ENCODE assay signal across 2 cellular contexts in the genomic region with DNA sequence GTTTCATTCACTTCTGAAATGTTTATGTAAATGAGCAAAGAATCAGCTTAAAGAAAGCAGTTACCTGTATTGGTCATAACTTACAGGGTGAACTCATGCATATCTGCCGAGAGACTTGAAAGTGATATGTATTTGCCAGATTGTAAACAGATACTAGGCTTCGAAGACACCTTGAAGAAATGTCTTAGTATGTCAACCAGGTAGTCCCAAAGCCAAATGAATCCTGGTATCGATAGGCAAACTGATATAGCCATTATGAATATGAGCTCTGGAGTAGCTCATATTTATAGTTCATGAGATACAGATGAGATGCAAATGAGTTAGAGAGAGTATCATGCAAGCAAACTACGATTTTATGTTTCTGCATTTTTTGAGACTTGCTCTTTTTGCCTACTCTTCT.
TF ChIP-seq lines count a peak whose summit lies in the region.

No MANE protein-coding gene starts in this region.

TF ChIP-seq in WTC11, 78 proteins besides CTCF, POLR2A, EP300 and RAD21 (continues in another document):
- TF ChIP-seq JAZF1 (CRISPR knock-in tag; IDR thresholded peaks at IDR 0.05) (no peak), ESRRA (CRISPR knock-in tag; IDR thresholded peaks at IDR 0.05; ENCODE audit: borderline replicate concordance) (no peak), ETV6 (CRISPR knock-in tag; IDR thresholded peaks at IDR 0.05) (no peak), E2F1 (CRISPR knock-in tag; IDR thresholded peaks at IDR 0.05) (no peak), MYBL2 (CRISPR knock-in tag; IDR thresholded peaks at IDR 0.05) (no peak), NR1H2 (CRISPR knock-in tag; IDR thresholded peaks at IDR 0.05) (no peak), ARID4B (CRISPR knock-in tag; IDR thresholded peaks at IDR 0.05; ENCODE audit: borderline replicate concordance) (no peak), FOXJ3 (CRISPR knock-in tag; IDR thresholded peaks at IDR 0.05; ENCODE audit: borderline replicate concordance) (no peak), IRF1 (CRISPR knock-in tag; IDR thresholded peaks at IDR 0.05) (no peak), KAT7 (CRISPR knock-in tag; IDR thresholded peaks at IDR 0.05; ENCODE audit: borderline replicate concordance) (no peak), JUN (CRISPR knock-in tag; IDR thresholded peaks at IDR 0.05) (no peak), ELF4 (CRISPR knock-in tag; IDR thresholded peaks at IDR 0.05; ENCODE audit: low read depth) (no peak)
- TF ChIP-seq, protein P1, sequence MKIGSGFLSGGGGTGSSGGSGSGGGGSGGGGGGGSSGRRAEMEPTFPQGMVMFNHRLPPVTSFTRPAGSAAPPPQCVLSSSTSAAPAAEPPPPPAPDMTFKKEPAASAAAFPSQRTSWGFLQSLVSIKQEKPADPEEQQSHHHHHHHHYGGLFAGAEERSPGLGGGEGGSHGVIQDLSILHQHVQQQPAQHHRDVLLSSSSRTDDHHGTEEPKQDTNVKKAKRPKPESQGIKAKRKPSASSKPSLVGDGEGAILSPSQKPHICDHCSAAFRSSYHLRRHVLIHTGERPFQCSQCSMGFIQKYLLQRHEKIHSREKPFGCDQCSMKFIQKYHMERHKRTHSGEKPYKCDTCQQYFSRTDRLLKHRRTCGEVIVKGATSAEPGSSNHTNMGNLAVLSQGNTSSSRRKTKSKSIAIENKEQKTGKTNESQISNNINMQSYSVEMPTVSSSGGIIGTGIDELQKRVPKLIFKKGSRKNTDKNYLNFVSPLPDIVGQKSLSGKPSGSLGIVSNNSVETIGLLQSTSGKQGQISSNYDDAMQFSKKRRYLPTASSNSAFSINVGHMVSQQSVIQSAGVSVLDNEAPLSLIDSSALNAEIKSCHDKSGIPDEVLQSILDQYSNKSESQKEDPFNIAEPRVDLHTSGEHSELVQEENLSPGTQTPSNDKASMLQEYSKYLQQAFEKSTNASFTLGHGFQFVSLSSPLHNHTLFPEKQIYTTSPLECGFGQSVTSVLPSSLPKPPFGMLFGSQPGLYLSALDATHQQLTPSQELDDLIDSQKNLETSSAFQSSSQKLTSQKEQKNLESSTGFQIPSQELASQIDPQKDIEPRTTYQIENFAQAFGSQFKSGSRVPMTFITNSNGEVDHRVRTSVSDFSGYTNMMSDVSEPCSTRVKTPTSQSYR (CRISPR knock-in tag; IDR thresholded peaks at IDR 0.05), result no peak
- TF ChIP-seq, protein P2, sequence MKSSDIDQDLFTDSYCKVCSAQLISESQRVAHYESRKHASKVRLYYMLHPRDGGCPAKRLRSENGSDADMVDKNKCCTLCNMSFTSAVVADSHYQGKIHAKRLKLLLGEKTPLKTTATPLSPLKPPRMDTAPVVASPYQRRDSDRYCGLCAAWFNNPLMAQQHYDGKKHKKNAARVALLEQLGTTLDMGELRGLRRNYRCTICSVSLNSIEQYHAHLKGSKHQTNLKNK (CRISPR knock-in tag; IDR thresholded peaks at IDR 0.05), result no peak
- TF ChIP-seq, protein P3, sequence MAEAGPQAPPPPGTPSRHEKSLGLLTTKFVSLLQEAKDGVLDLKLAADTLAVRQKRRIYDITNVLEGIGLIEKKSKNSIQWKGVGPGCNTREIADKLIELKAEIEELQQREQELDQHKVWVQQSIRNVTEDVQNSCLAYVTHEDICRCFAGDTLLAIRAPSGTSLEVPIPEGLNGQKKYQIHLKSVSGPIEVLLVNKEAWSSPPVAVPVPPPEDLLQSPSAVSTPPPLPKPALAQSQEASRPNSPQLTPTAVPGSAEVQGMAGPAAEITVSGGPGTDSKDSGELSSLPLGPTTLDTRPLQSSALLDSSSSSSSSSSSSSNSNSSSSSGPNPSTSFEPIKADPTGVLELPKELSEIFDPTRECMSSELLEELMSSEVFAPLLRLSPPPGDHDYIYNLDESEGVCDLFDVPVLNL (CRISPR knock-in tag; IDR thresholded peaks at IDR 0.05; ENCODE audit: borderline replicate concordance, low read depth), result no peak

TF ChIP-seq in H1, 55 proteins besides CTCF, POLR2A, EP300 and RAD21:
- TF ChIP-seq TCF12 (IDR thresholded peaks at IDR 0.05; ENCODE audit: low read depth, low read length), result no peak
- no peak for TF ChIP-seq MAFK (IDR thresholded peaks at IDR 0.05; ENCODE audit: low read depth, low read length)
- TF ChIP-seq, protein P4, sequence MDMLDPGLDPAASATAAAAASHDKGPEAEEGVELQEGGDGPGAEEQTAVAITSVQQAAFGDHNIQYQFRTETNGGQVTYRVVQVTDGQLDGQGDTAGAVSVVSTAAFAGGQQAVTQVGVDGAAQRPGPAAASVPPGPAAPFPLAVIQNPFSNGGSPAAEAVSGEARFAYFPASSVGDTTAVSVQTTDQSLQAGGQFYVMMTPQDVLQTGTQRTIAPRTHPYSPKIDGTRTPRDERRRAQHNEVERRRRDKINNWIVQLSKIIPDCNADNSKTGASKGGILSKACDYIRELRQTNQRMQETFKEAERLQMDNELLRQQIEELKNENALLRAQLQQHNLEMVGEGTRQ (IDR thresholded peaks at IDR 0.05; ENCODE audit: low read length), result no peak
- no peak for TF ChIP-seq GABPA (IDR thresholded peaks at IDR 0.05; ENCODE audit: borderline replicate concordance, insufficient read depth, low read length)
- TF ChIP-seq SIRT6 (IDR thresholded peaks at IDR 0.05; ENCODE audit: low read length), result no peak
- TF ChIP-seq KDM5A (IDR thresholded peaks at IDR 0.05; ENCODE audit: low read length), result no peak
- no peak for TF ChIP-seq POLR2AphosphoS5 (IDR thresholded peaks at IDR 0.05; ENCODE audit: low read depth, low read length)
- no peak for TF ChIP-seq ASH2L (IDR thresholded peaks at IDR 0.05; ENCODE audit: low read length)
- TF ChIP-seq SIX5 (IDR thresholded peaks at IDR 0.05; ENCODE audit: low read depth, low read length), result no peak
- no peak for TF ChIP-seq SP1 (IDR thresholded peaks at IDR 0.05; ENCODE audit: low read depth, low read length)
- no peak for TF ChIP-seq JUN (IDR thresholded peaks at IDR 0.05; ENCODE audit: low read depth, low read length)
- no peak for TF ChIP-seq TAF7 (optimal IDR thresholded peaks at IDR 0.05; ENCODE audit: borderline replicate concordance, low read depth, low read length)
